1 cellular context compared by ENCODE assay signal in genomic region chr3:150469931-150470740, GRCh38.
TF ChIP-seq lines count a peak whose summit lies in the region.

No MANE protein-coding gene starts in this region.

TF ChIP-seq in K562, 482 proteins besides CTCF, POLR2A, EP300 and RAD21 (continued from another document and continues in another):
- TF ChIP-seq, protein P1, sequence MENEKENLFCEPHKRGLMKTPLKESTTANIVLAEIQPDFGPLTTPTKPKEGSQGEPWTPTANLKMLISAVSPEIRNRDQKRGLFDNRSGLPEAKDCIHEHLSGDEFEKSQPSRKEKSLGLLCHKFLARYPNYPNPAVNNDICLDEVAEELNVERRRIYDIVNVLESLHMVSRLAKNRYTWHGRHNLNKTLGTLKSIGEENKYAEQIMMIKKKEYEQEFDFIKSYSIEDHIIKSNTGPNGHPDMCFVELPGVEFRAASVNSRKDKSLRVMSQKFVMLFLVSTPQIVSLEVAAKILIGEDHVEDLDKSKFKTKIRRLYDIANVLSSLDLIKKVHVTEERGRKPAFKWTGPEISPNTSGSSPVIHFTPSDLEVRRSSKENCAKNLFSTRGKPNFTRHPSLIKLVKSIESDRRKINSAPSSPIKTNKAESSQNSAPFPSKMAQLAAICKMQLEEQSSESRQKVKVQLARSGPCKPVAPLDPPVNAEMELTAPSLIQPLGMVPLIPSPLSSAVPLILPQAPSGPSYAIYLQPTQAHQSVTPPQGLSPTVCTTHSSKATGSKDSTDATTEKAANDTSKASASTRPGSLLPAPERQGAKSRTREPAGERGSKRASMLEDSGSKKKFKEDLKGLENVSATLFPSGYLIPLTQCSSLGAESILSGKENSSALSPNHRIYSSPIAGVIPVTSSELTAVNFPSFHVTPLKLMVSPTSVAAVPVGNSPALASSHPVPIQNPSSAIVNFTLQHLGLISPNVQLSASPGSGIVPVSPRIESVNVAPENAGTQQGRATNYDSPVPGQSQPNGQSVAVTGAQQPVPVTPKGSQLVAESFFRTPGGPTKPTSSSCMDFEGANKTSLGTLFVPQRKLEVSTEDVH (IDR thresholded peaks at IDR 0.05; ENCODE audit: low read depth, partially characterized antibody), result no peak
- no peak for TF ChIP-seq RAD51 (IDR thresholded peaks at IDR 0.05; ENCODE audit: borderline replicate concordance, low read depth)
- no peak for TF ChIP-seq ATF7 (IDR thresholded peaks at IDR 0.05)
- no peak for TF ChIP-seq NR2C2 (CRISPR knock-in tag; IDR thresholded peaks at IDR 0.05)
- no peak for TF ChIP-seq NR2C2 (tag; IDR thresholded peaks at IDR 0.05)
- TF ChIP-seq SAP30 (IDR thresholded peaks at IDR 0.05; ENCODE audit: borderline replicate concordance, insufficient read depth, low read depth, low read length, poor library complexity, severe bottlenecking), result no peak
- no peak for TF ChIP-seq FOXP4 (CRISPR knock-in tag; IDR thresholded peaks at IDR 0.05; ENCODE audit: borderline replicate concordance)
- no peak for TF ChIP-seq HNRNPUL1 (IDR thresholded peaks at IDR 0.05; ENCODE audit: low read length)
- no peak for TF ChIP-seq ARID3B (CRISPR knock-in tag; IDR thresholded peaks at IDR 0.05; ENCODE audit: borderline replicate concordance)
- no peak for TF ChIP-seq ZNF217 (CRISPR knock-in tag; IDR thresholded peaks at IDR 0.05)
- TF ChIP-seq, protein P2, sequence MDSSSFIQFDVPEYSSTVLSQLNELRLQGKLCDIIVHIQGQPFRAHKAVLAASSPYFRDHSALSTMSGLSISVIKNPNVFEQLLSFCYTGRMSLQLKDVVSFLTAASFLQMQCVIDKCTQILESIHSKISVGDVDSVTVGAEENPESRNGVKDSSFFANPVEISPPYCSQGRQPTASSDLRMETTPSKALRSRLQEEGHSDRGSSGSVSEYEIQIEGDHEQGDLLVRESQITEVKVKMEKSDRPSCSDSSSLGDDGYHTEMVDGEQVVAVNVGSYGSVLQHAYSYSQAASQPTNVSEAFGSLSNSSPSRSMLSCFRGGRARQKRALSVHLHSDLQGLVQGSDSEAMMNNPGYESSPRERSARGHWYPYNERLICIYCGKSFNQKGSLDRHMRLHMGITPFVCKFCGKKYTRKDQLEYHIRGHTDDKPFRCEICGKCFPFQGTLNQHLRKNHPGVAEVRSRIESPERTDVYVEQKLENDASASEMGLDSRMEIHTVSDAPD (CRISPR knock-in tag; IDR thresholded peaks at IDR 0.05), result no peak
- no peak for TF ChIP-seq ZHX1 (conservative IDR thresholded peaks at IDR 0.05; ENCODE audit: low read length)
- TF ChIP-seq, protein P3, sequence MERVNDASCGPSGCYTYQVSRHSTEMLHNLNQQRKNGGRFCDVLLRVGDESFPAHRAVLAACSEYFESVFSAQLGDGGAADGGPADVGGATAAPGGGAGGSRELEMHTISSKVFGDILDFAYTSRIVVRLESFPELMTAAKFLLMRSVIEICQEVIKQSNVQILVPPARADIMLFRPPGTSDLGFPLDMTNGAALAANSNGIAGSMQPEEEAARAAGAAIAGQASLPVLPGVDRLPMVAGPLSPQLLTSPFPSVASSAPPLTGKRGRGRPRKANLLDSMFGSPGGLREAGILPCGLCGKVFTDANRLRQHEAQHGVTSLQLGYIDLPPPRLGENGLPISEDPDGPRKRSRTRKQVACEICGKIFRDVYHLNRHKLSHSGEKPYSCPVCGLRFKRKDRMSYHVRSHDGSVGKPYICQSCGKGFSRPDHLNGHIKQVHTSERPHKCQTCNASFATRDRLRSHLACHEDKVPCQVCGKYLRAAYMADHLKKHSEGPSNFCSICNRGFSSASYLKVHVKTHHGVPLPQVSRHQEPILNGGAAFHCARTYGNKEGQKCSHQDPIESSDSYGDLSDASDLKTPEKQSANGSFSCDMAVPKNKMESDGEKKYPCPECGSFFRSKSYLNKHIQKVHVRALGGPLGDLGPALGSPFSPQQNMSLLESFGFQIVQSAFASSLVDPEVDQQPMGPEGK (CRISPR knock-in tag; IDR thresholded peaks at IDR 0.05; ENCODE audit: borderline replicate concordance), result no peak
- no peak for TF ChIP-seq TSC22D4 (tag; IDR thresholded peaks at IDR 0.05)
- TF ChIP-seq MITF (IDR thresholded peaks at IDR 0.05), result no peak
- TF ChIP-seq POLR3A (IDR thresholded peaks at IDR 0.05; ENCODE audit: borderline replicate concordance, extremely low read depth, insufficient read depth, insufficient read length), result no peak
- TF ChIP-seq CBFA2T2 (conservative IDR thresholded peaks at IDR 0.05), result 0 out of 2 replicates have a peak, but pooled peaks have one; percentile 60
- TF ChIP-seq ARID1B (IDR thresholded peaks at IDR 0.05), result 0 out of 2 replicates have a peak, but pooled peaks have one; percentile 3
- 0 out of 4 replicates have a peak, but pooled peaks of 1 of the 2 experiments have one; percentile 50 for TF ChIP-seq ETV6 (IDR thresholded peaks at IDR 0.05; ENCODE audit: borderline replicate concordance in 1 of 2, low read depth in 2 of 2, low read length in 1 of 2)
- TF ChIP-seq ETV6 (CRISPR knock-in tag; IDR thresholded peaks at IDR 0.05; ENCODE audit: borderline replicate concordance), result no peak
- no peak for TF ChIP-seq ZNF445 (CRISPR knock-in tag; IDR thresholded peaks at IDR 0.05; ENCODE audit: low read depth)
- no peak for TF ChIP-seq IRF9 (tag; IDR thresholded peaks at IDR 0.05)
- TF ChIP-seq POLR2AphosphoS2 (IDR thresholded peaks at IDR 0.05; ENCODE audit: low read length), result no peak
- TF ChIP-seq CEBPZ (IDR thresholded peaks at IDR 0.05; ENCODE audit: borderline replicate concordance, low read depth, low read length), result no peak
- TF ChIP-seq CREB1 (IDR thresholded peaks at IDR 0.05), result no peak
- TF ChIP-seq CREB1 (CRISPR knock-in tag; IDR thresholded peaks at IDR 0.05), result no peak
- no peak for TF ChIP-seq RBM34 (IDR thresholded peaks at IDR 0.05; ENCODE audit: borderline replicate concordance, insufficient read depth, low read length)
- TF ChIP-seq FOS (IDR thresholded peaks at IDR 0.05; ENCODE audit: extremely low read depth, insufficient read length), result no peak
- TF ChIP-seq ZBTB7A (IDR thresholded peaks at IDR 0.05; ENCODE audit: borderline replicate concordance, control insufficient read depth, low read depth, low read length), result no peak
- TF ChIP-seq MYNN (IDR thresholded peaks at IDR 0.05), result no peak
- TF ChIP-seq MYNN (CRISPR knock-in tag; IDR thresholded peaks at IDR 0.05), result no peak
